ENCODE assay signal across 1 cellular context in genomic region chr11:2529636-2530035, GRCh38.
TF ChIP-seq lines count a peak whose summit lies in the region.

No MANE protein-coding gene starts in this region.

TF ChIP-seq in GM23338, 12 proteins besides CTCF, POLR2A, EP300 and RAD21:
- TF ChIP-seq ZNF462 (CRISPR knock-in tag; IDR thresholded peaks at IDR 0.05) (no peak), ETS1 (IDR thresholded peaks at IDR 0.05) (no peak), ZNF114 (CRISPR knock-in tag; IDR thresholded peaks at IDR 0.05) (no peak), CREB1 (CRISPR knock-in tag; IDR thresholded peaks at IDR 0.05; ENCODE audit: low read depth) (no peak), EZH2phosphoT487 (IDR thresholded peaks at IDR 0.05; ENCODE audit: unreplicated experiment) (no peak), JUNB (IDR thresholded peaks at IDR 0.05; ENCODE audit: unreplicated experiment) (no peak), ZNF331 (CRISPR knock-in tag; IDR thresholded peaks at IDR 0.05; ENCODE audit: low read depth) (no peak), NANOG (IDR thresholded peaks at IDR 0.05; ENCODE audit: borderline replicate concordance) (no peak), EZH2 (IDR thresholded peaks at IDR 0.05; ENCODE audit: low read depth, unreplicated experiment) (no peak), REST (IDR thresholded peaks at IDR 0.05; ENCODE audit: unreplicated experiment) (no peak), STAT1 (IDR thresholded peaks at IDR 0.05; ENCODE audit: unreplicated experiment) (no peak), POLR2AphosphoS5 (IDR thresholded peaks at IDR 0.05; ENCODE audit: low read depth) (no peak)
